Comparison of ENCODE assay signal across 11 cellular contexts in the genomic region with DNA sequence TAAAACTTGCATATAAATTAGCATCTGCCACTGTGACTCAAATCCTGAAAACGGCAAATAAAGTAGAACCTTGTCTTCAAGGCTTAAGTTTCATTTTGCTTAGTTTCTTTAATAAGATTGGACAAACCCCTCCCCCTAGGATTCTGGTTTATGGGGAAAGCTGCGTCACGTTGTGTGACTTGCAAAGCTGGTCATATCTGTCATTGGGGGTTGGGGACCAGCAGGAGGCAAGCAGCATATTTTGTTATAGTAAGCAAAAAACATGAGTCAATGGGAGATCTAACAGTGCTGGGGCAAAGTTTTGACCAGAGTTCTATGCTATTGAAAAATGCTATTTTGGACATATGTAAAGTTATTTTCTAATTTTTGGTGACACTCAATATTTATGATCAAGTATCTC.
DNase-seq lines count a peak whose midpoint lies in the region; ATAC-seq and TF ChIP-seq lines count a peak whose summit lies in the region.
"Had no signal": no experiment of that assay in that cellular context is flagged by ENCODE, and none has a peak within 500 bp of the region (broad histone marks: within the 10 kb centered on the region; RNA-seq: fewer than 3 reads in every experiment).

No MANE protein-coding gene starts in this region.

- no peaks in the 10 kb centered on the region for H3F3A ChIP-seq in MM.1S (ENCODE audit: insufficient read depth, low read length)

- no peaks in the 10 kb centered on the region for H3K36me3 ChIP-seq in MM.1S (replicated peaks; ENCODE audit: insufficient read depth, low read length)

- H3K4me3 ChIP-seq in MM.1S (ENCODE audit: low read length): peak overlapping the region; percentile 61
- H3K4me3 ChIP-seq: GM23338 had no signal

- peak overlapping the region; percentile 50 for H2AFZ ChIP-seq in MM.1S (ENCODE audit: low read length)
- H2AFZ ChIP-seq: GM23338 had no signal

- ATAC-seq in HG02840 (IDR thresholded peaks at IDR 0.05; ENCODE audit: low FRiP score, unreplicated experiment) (no peak), WTC11 (no peak), T-cell (replicated peaks in 1 of 4) (no peak)

- H3K9ac ChIP-seq in MM.1S (ENCODE audit: low read length): peak overlapping the region; percentile 27; the same call in 1 of the 2 replicates

- H3K27ac ChIP-seq in MM.1S (ENCODE audit: low read length): peak overlapping the region; percentile 9; the same call in 1 of the 2 replicates

- H3K9me3 ChIP-seq in MM.1S (replicated peaks; ENCODE audit: insufficient read depth, low read length): no peaks in the 10 kb centered on the region

- no peaks in the 10 kb centered on the region for H3K4me1 ChIP-seq in MM.1S (ENCODE audit: low read length)

- TF ChIP-seq CTCF in MM.1S (IDR thresholded peaks at IDR 0.05; ENCODE audit: low read length) (no peak), WTC11 (IDR thresholded peaks at IDR 0.05) (no peak)

- POLR2A ChIA-PET in WTC11 (lab: Charles Lee) (no interaction called here), T-cell (lab: Charles Lee) (no interaction called here)

- H3K4me1 Mint-ChIP-seq in WTC11 (no peaks in the 10 kb centered on the region), T-cell (no peaks in the 10 kb centered on the region)
- H3K4me1 Mint-ChIP-seq: GM23338; stimulated activated naive B cell treated with anti-CD40 and anti-IgM and Interleukin-4, amounts not matched to agents 10 μg/mL and 1 μg/mL and 100 μg/mL, for 72 hours had no signal

- CTCF ChIA-PET in WTC11 (lab: Charles Lee) (interaction anchor here (0.5 to 1.7 kb wide), 7 partner anchors 9 to 1318 kb away, joined by 3 to 7 read pairs (median 4); a partner anchor contains a TSS), T-cell (lab: Charles Lee) (no interaction called here)

- no peaks in the 10 kb centered on the region for H3K27me3 Mint-ChIP-seq in WTC11 (ENCODE audit: low read depth)
- H3K27me3 Mint-ChIP-seq in T-cell: no peaks in the 10 kb centered on the region
- H3K27me3 Mint-ChIP-seq: stimulated activated naive B cell treated with anti-CD40 and anti-IgM and Interleukin-4, amounts not matched to agents 10 μg/mL and 1 μg/mL and 100 μg/mL, for 72 hours had no signal

- no peaks in the 10 kb centered on the region for H3K27me3 ChIP-seq in MM.1S (replicated peaks; ENCODE audit: insufficient read depth, low read length)

- H3K36me3 Mint-ChIP-seq in WTC11: no peaks in the 10 kb centered on the region
- no peaks in the 10 kb centered on the region for H3K36me3 Mint-ChIP-seq in T-cell
- H3K36me3 Mint-ChIP-seq: stimulated activated naive B cell treated with anti-CD40 and anti-IgM and Interleukin-4, amounts not matched to agents 10 μg/mL and 1 μg/mL and 100 μg/mL, for 72 hours had no signal

- no peaks in the 10 kb centered on the region for H3K9me2 ChIP-seq in MM.1S (replicated peaks; ENCODE audit: insufficient read depth, low read length)

- H3K4me2 ChIP-seq in MM.1S (ENCODE audit: low read depth, low read length): peak overlapping the region; percentile 51; the same call in 1 of the 2 replicates
- H3K4me2 ChIP-seq: GM23338 had no signal

- H4K20me1 ChIP-seq in MM.1S (ENCODE audit: insufficient read depth, low read length): no peaks in the 10 kb centered on the region

- H3K4me3 Mint-ChIP-seq in WTC11 (no peak overlapping the region), T-cell (no peak overlapping the region)
- H3K4me3 Mint-ChIP-seq: GM23338; stimulated activated naive B cell treated with anti-CD40 and anti-IgM and Interleukin-4, amounts not matched to agents 10 μg/mL and 1 μg/mL and 100 μg/mL, for 72 hours had no signal

- DNase-seq in AG20443 (ENCODE audit: low spot score): peak; percentile 61
- DNase-seq in MM.1S: peak; percentile 49
- peak; percentile 64 for DNase-seq in dedifferentiated amniotic fluid mesenchymal stem cell (ENCODE audit: extremely low spot score)
- DNase-seq in non-pigmented ciliary epithelial cell (ENCODE audit: low read depth): peak; percentile 14
- no peak for DNase-seq in HT-29 (ENCODE audit: low spot score)
- no peak for DNase-seq in WTC11 (ENCODE audit: low spot score)
- no peak for DNase-seq in T-cell
- DNase-seq: activated CD4-positive, alpha-beta T cell treated with anti-CD3 and anti-CD28 coated beads for 1 hour; stimulated activated naive B cell treated with anti-CD40 and anti-IgM and Interleukin-4, amounts not matched to agents 10 μg/mL and 1 μg/mL and 100 μg/mL, for 72 hours had no signal

- H3K9me3 Mint-ChIP-seq in WTC11: no peaks in the 10 kb centered on the region
- peaks cover 5 to 14% (median 10%) of the 10 kb centered on the region in 3 donors for H3K9me3 Mint-ChIP-seq in T-cell
- H3K9me3 Mint-ChIP-seq: GM23338; stimulated activated naive B cell treated with anti-CD40 and anti-IgM and Interleukin-4, amounts not matched to agents 10 μg/mL and 1 μg/mL and 100 μg/mL, for 72 hours had no signal

- no peaks in the 10 kb centered on the region for H3K79me2 ChIP-seq in MM.1S (ENCODE audit: low read length)

- no peak overlapping the region for H3K27ac Mint-ChIP-seq in WTC11
- no peak overlapping the region for H3K27ac Mint-ChIP-seq in T-cell
- H3K27ac Mint-ChIP-seq: GM23338; stimulated activated naive B cell treated with anti-CD40 and anti-IgM and Interleukin-4, amounts not matched to agents 10 μg/mL and 1 μg/mL and 100 μg/mL, for 72 hours had no signal

TF ChIP-seq in WTC11, 78 proteins besides CTCF, POLR2A, EP300 and RAD21 (continues in another document):
- TF ChIP-seq EMX1 (CRISPR knock-in tag; IDR thresholded peaks at IDR 0.05): no peak
- no peak for TF ChIP-seq FOXJ3 (CRISPR knock-in tag; IDR thresholded peaks at IDR 0.05; ENCODE audit: borderline replicate concordance)
- TF ChIP-seq CREB1 (CRISPR knock-in tag; IDR thresholded peaks at IDR 0.05): no peak
- TF ChIP-seq GTF2I (CRISPR knock-in tag; conservative IDR thresholded peaks at IDR 0.05): no peak
- TF ChIP-seq MYBL2 (CRISPR knock-in tag; IDR thresholded peaks at IDR 0.05): no peak
- no peak for TF ChIP-seq ETV6 (CRISPR knock-in tag; IDR thresholded peaks at IDR 0.05)
- TF ChIP-seq, protein P1, sequence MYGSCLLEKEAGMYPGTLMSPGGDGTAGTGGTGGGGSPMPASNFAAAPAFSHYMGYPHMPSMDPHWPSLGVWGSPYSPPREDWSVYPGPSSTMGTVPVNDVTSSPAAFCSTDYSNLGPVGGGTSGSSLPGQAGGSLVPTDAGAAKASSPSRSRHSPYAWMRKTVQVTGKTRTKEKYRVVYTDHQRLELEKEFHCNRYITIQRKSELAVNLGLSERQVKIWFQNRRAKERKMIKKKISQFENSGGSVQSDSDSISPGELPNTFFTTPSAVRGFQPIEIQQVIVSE (CRISPR knock-in tag; IDR thresholded peaks at IDR 0.05; ENCODE audit: borderline replicate concordance): no peak
- TF ChIP-seq NFE2L1 (CRISPR knock-in tag; IDR thresholded peaks at IDR 0.05): no peak
- TF ChIP-seq, protein P2, sequence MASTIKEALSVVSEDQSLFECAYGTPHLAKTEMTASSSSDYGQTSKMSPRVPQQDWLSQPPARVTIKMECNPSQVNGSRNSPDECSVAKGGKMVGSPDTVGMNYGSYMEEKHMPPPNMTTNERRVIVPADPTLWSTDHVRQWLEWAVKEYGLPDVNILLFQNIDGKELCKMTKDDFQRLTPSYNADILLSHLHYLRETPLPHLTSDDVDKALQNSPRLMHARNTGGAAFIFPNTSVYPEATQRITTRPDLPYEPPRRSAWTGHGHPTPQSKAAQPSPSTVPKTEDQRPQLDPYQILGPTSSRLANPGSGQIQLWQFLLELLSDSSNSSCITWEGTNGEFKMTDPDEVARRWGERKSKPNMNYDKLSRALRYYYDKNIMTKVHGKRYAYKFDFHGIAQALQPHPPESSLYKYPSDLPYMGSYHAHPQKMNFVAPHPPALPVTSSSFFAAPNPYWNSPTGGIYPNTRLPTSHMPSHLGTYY (CRISPR knock-in tag; IDR thresholded peaks at IDR 0.05): no peak
- TF ChIP-seq, protein P3, sequence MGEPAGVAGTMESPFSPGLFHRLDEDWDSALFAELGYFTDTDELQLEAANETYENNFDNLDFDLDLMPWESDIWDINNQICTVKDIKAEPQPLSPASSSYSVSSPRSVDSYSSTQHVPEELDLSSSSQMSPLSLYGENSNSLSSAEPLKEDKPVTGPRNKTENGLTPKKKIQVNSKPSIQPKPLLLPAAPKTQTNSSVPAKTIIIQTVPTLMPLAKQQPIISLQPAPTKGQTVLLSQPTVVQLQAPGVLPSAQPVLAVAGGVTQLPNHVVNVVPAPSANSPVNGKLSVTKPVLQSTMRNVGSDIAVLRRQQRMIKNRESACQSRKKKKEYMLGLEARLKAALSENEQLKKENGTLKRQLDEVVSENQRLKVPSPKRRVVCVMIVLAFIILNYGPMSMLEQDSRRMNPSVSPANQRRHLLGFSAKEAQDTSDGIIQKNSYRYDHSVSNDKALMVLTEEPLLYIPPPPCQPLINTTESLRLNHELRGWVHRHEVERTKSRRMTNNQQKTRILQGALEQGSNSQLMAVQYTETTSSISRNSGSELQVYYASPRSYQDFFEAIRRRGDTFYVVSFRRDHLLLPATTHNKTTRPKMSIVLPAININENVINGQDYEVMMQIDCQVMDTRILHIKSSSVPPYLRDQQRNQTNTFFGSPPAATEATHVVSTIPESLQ (CRISPR knock-in tag; IDR thresholded peaks at IDR 0.05): no peak
- no peak for TF ChIP-seq ZNF317 (CRISPR knock-in tag; IDR thresholded peaks at IDR 0.05; ENCODE audit: borderline replicate concordance, low read depth)
- TF ChIP-seq, protein P4, sequence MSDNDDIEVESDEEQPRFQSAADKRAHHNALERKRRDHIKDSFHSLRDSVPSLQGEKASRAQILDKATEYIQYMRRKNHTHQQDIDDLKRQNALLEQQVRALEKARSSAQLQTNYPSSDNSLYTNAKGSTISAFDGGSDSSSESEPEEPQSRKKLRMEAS (CRISPR knock-in tag; IDR thresholded peaks at IDR 0.05): no peak
- no peak for TF ChIP-seq KAT7 (CRISPR knock-in tag; IDR thresholded peaks at IDR 0.05; ENCODE audit: borderline replicate concordance)
- no peak for TF ChIP-seq JAZF1 (CRISPR knock-in tag; IDR thresholded peaks at IDR 0.05)
- TF ChIP-seq, protein P5, sequence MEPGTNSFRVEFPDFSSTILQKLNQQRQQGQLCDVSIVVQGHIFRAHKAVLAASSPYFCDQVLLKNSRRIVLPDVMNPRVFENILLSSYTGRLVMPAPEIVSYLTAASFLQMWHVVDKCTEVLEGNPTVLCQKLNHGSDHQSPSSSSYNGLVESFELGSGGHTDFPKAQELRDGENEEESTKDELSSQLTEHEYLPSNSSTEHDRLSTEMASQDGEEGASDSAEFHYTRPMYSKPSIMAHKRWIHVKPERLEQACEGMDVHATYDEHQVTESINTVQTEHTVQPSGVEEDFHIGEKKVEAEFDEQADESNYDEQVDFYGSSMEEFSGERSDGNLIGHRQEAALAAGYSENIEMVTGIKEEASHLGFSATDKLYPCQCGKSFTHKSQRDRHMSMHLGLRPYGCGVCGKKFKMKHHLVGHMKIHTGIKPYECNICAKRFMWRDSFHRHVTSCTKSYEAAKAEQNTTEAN (CRISPR knock-in tag; IDR thresholded peaks at IDR 0.05): no peak

Comparison
In these comparisons a context has a peak if more than half of its experiments do, and no peak if none do; other contexts are left out.
1. DNase-seq: peak in AG20443 (single experiment), MM.1S (single experiment), dedifferentiated amniotic fluid mesenchymal stem cell (single experiment) and non-pigmented ciliary epithelial cell (single experiment); none in HT-29 (single experiment), WTC11 (single experiment) and T-cell (0 of 34).